ENCODE assay signal across 20 cellular contexts in the genomic region with DNA sequence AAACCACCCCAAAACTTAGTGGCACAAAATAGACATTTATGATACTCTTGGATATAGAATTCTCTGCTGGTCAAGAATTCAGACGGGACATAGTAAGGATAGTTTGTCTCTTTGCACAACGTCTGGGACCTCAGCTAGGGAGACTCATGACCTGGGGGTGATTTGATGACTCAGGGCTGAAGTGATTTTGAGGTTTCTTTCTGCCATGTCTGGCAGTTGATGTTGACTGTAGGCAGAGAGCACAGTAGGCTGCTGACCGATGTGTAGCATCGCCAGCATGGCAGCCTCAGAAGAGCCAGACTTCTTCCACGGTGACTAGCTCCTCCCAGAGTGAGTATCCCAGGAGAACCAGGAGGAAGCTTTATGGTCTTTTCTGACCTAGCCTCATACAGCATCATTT.
DNase-seq lines count a peak whose midpoint lies in the region; ATAC-seq, FAIRE-seq and TF ChIP-seq lines count a peak whose summit lies in the region.
"Had no signal": no experiment of that assay in that cellular context is flagged by ENCODE, and none has a peak within 500 bp of the region (broad histone marks: within the 10 kb centered on the region; RNA-seq: fewer than 3 reads in every experiment).

No MANE protein-coding gene starts in this region.

- H2BK20ac ChIP-seq in H1 (ENCODE audit: low read length) = no peak overlapping the region

- H3K27me3 ChIP-seq in GM23248 (replicated peaks; ENCODE audit: insufficient read depth) (no peaks in the 10 kb centered on the region), H1 (replicated peaks in 1 of 4; ENCODE audit: control insufficient read depth in 3 of 4, extremely low read depth in 1 of 4, insufficient read depth in 3 of 4, low read length in 3 of 4) (no peaks in the 10 kb centered on the region), trophoblast cell (ENCODE audit: insufficient read depth, low read length) (no peaks in the 10 kb centered on the region), SK-N-SH (ENCODE audit: insufficient read depth) (no peaks in the 10 kb centered on the region), left lung (no peaks in the 10 kb centered on the region)
- H3K27me3 ChIP-seq: gastrocnemius medialis had no signal

- no peak for TF ChIP-seq RAD21 in H1 (IDR thresholded peaks at IDR 0.05 in 1 of 2, conservative IDR thresholded peaks at IDR 0.05 in 1 of 2; ENCODE audit: low read depth in 2 of 2, low read length in 2 of 2)
- TF ChIP-seq RAD21 in SK-N-SH (IDR thresholded peaks at IDR 0.05; ENCODE audit: low read length) = no peak

- in situ Hi-C loops in GM23248 (cut with MboI) = no loop called here

- no peak overlapping the region for H3K56ac ChIP-seq in H1 (replicated peaks; ENCODE audit: insufficient read length, low read depth, low read length)

- POLR2A ChIA-PET in H1 (lab: Charles Lee; ENCODE audit: partially characterized antibody) = no interaction called here
- POLR2A ChIA-PET in SK-N-SH (lab: Yijun Ruan, JAX) = no interaction called here

- no peak overlapping the region for H3K4me3 ChIP-seq in GM23248
- no peak overlapping the region for H3K4me3 ChIP-seq in H1 (ENCODE audit: extremely low read depth in 1 of 4, insufficient read depth in 2 of 4, low read depth in 3 of 4, low read length in 4 of 4)
- no peak overlapping the region for H3K4me3 ChIP-seq in trophoblast cell (ENCODE audit: low read depth, low read length)
- H3K4me3 ChIP-seq in SK-N-SH (ENCODE audit: low read depth in 2 of 2, low read length in 1 of 2) = no peak overlapping the region
- no peak overlapping the region for H3K4me3 ChIP-seq in left lung
- H3K4me3 ChIP-seq: gastrocnemius medialis, HAP-1, thoracic aorta had no signal

- no peak overlapping the region for H3K4me2 ChIP-seq in GM23248 (ENCODE audit: unreplicated experiment)
- no peak overlapping the region for H3K4me2 ChIP-seq in H1 (ENCODE audit: insufficient read depth in 1 of 2, low read depth in 2 of 2, low read length in 2 of 2)
- no peak overlapping the region for H3K4me2 ChIP-seq in trophoblast cell (ENCODE audit: low read length)
- H3K4me2 ChIP-seq in SK-N-SH = no peak overlapping the region

- TF ChIP-seq POLR2A in H1 (IDR thresholded peaks at IDR 0.05; ENCODE audit: control extremely low read depth in 1 of 2, low read depth in 2 of 2, low read length in 2 of 2) = no peak

- H3K23me2 ChIP-seq in H1 (ENCODE audit: low read depth, low read length) = no peaks in the 10 kb centered on the region

- H3K36me3 ChIP-seq in GM23248 (ENCODE audit: low read depth) (no peaks in the 10 kb centered on the region), H1 (ENCODE audit: control insufficient read depth in 2 of 4, insufficient read depth in 4 of 4, low read length in 3 of 4) (no peaks in the 10 kb centered on the region), trophoblast cell (ENCODE audit: control insufficient read depth in 1 of 2, insufficient read depth in 2 of 2, low read length in 2 of 2) (no peaks in the 10 kb centered on the region), SK-N-SH (replicated peaks in 1 of 2; ENCODE audit: control insufficient read depth in 1 of 2, insufficient read depth in 2 of 2, low read length in 1 of 2) (no peaks in the 10 kb centered on the region), left lung (no peaks in the 10 kb centered on the region)
- H3K36me3 ChIP-seq: gastrocnemius medialis, HAP-1, thoracic aorta had no signal

- CTCF ChIA-PET in H1 (lab: Charles Lee; ENCODE audit: partially characterized antibody) (interaction anchor here (1.0 to 1.5 kb wide), 4 partner anchors 9 to 279 kb away, joined by 3 to 5 read pairs (median 4); no protein-coding TSS in a partner anchor), SK-N-SH (lab: Yijun Ruan, JAX) (interaction anchor here (2.3 kb wide), 1 partner anchor 10 kb away, joined by 12 read pairs; no protein-coding TSS in a partner anchor)

- H2AFZ ChIP-seq in GM23248 (0 out of 2 replicates have a peak overlapping the region, but pooled peaks have one; percentile 3), H1 (ENCODE audit: low read length) (no peak overlapping the region), trophoblast cell (ENCODE audit: insufficient read depth, low read length, poor library complexity) (no peak overlapping the region), SK-N-SH (ENCODE audit: low read depth) (no peak overlapping the region)

- H4K91ac ChIP-seq in H1 (replicated peaks; ENCODE audit: insufficient read length, low read length) = peak overlapping the region; percentile 55
- H4K91ac ChIP-seq in trophoblast cell (ENCODE audit: low read depth, low read length) = peak overlapping the region; percentile 81

- H3K18ac ChIP-seq in H1 (ENCODE audit: extremely low read depth, low read length) (no peak overlapping the region), trophoblast cell (ENCODE audit: low read length) (peak overlapping the region; percentile 72)

- H3K27ac ChIP-seq in GM23248 (peak overlapping the region; percentile 49), H1 (ENCODE audit: low read depth, low read length) (no peak overlapping the region; the same call in 1 of the 2 replicates), trophoblast cell (ENCODE audit: low read depth, low read length) (no peak overlapping the region), SK-N-SH (ENCODE audit: low read depth in 2 of 2, low read length in 1 of 2) (no peak overlapping the region), left lung (no peak overlapping the region), substantia nigra (ENCODE audit: low read depth, low read length, poor library complexity, severe bottlenecking) (no peak overlapping the region)
- H3K27ac ChIP-seq: gastrocnemius medialis, thoracic aorta had no signal

- H2AK5ac ChIP-seq in H1 (ENCODE audit: low read depth, low read length) (no peak overlapping the region), trophoblast cell (ENCODE audit: low read length) (no peak overlapping the region)

- no peak overlapping the region for H3K23ac ChIP-seq in H1 (ENCODE audit: insufficient read length)
- no peak overlapping the region for H3K23ac ChIP-seq in trophoblast cell (ENCODE audit: low read length)

- WGBS in GM23248 (ENCODE audit: low coverage in 1 of 2, low lambda C conversion rate in 2 of 2, missing lambda C conversion rate in 2 of 2), 2 experiments = 46 to 60% methylated on average over 5 of the region's 5 CpGs
- WGBS in H1 (ENCODE audit: extremely low coverage in 1 of 2, insufficient coverage in 1 of 2, insufficient read length in 1 of 2, insufficient replicate concordance in 2 of 2, low coverage in 1 of 2, low lambda C conversion rate in 2 of 2, missing lambda C conversion rate in 1 of 2), 2 experiments = 92% methylated on average over 5 of the region's 5 CpGs; no CpG with 5 or more reads in 1 of the 2 experiments
- WGBS in trophoblast cell (ENCODE audit: extremely low coverage, insufficient coverage, insufficient read length) = no CpG with 5 or more reads among the region's 5 CpGs
- 79% methylated on average over 5 of the region's 5 CpGs for WGBS in SK-N-SH (ENCODE audit: low lambda C conversion rate)

- H2BK15ac ChIP-seq in H1 (ENCODE audit: low read length) = no peak overlapping the region

- H4K12ac ChIP-seq in trophoblast cell (ENCODE audit: low read depth, low read length) = no peak overlapping the region

- H2BK12ac ChIP-seq in H1 (ENCODE audit: low read depth, low read length) (no peak overlapping the region), trophoblast cell (ENCODE audit: low read length) (peak overlapping the region; percentile 93)

- H3K9me2 ChIP-seq in GM23248 (ENCODE audit: insufficient read depth) (no peaks in the 10 kb centered on the region), SK-N-SH (no peaks in the 10 kb centered on the region)

- H4K5ac ChIP-seq in H1 (ENCODE audit: insufficient read length, low read depth, low read length) = no peak overlapping the region

- no peaks in the 10 kb centered on the region for H4K20me1 ChIP-seq in GM23248 (ENCODE audit: insufficient read depth)
- no peaks in the 10 kb centered on the region for H4K20me1 ChIP-seq in H1 (replicated peaks in 1 of 2; ENCODE audit: control insufficient read depth in 1 of 2, insufficient read depth in 2 of 2, low read length in 2 of 2)
- no peaks in the 10 kb centered on the region for H4K20me1 ChIP-seq in SK-N-SH (ENCODE audit: insufficient read depth)

- intact Hi-C loops in left lung (cut with DNase I) = no loop called here

- no peak overlapping the region for H4K8ac ChIP-seq in H1 (ENCODE audit: extremely low read depth, insufficient read depth, low read length)
- peak overlapping the region; percentile 61 for H4K8ac ChIP-seq in trophoblast cell (ENCODE audit: low read depth, low read length)

- H3K9ac ChIP-seq in GM23248 = no peak overlapping the region
- H3K9ac ChIP-seq in H1 (replicated peaks in 1 of 4; ENCODE audit: extremely low read depth in 1 of 4, low read depth in 3 of 4, low read length in 3 of 4) = no peak overlapping the region
- no peak overlapping the region for H3K9ac ChIP-seq in trophoblast cell (ENCODE audit: low read length)
- H3K9ac ChIP-seq in SK-N-SH = no peak overlapping the region

- no peak overlapping the region for H3K14ac ChIP-seq in H1 (ENCODE audit: insufficient read length)
- H3K14ac ChIP-seq in trophoblast cell (ENCODE audit: low read length) = peak overlapping the region; percentile 53

- no peaks in the 10 kb centered on the region for H3K9me3 ChIP-seq in GM23248 (ENCODE audit: low read depth)
- H3K9me3 ChIP-seq in H1 (ENCODE audit: insufficient read depth in 2 of 2, low read depth in 1 of 2, low read length in 1 of 2) = no peaks in the 10 kb centered on the region
- H3K9me3 ChIP-seq in trophoblast cell (ENCODE audit: insufficient read depth, low read depth, low read length) = peaks cover 1% of the 10 kb centered on the region
- H3K9me3 ChIP-seq in SK-N-SH = no peaks in the 10 kb centered on the region
- no peaks in the 10 kb centered on the region for H3K9me3 ChIP-seq in left lung
- H3K9me3 ChIP-seq: gastrocnemius medialis, HAP-1, thoracic aorta had no signal

- peaks cover 19% of the 10 kb centered on the region for H3F3A ChIP-seq in GM23248 (ENCODE audit: insufficient read depth)
- peaks cover 3% of the 10 kb centered on the region for H3F3A ChIP-seq in SK-N-SH (replicated peaks; ENCODE audit: insufficient read depth)

- TF ChIP-seq CTCF in H1 (IDR thresholded peaks at IDR 0.05; ENCODE audit: control extremely low read depth in 1 of 3, insufficient read depth in 1 of 3, low read depth in 1 of 3, low read length in 3 of 3) = no peak
- no peak for TF ChIP-seq CTCF in SK-N-SH (IDR thresholded peaks at IDR 0.05)
- no peak for TF ChIP-seq CTCF in left lung (IDR thresholded peaks at IDR 0.05)

- H3K4me1 ChIP-seq in GM23248 (ENCODE audit: insufficient read depth) (peaks cover 27% of the 10 kb centered on the region; the same call in 1 of the 2 replicates), H1 (replicated peaks in 1 of 4; ENCODE audit: control insufficient read depth in 3 of 4, insufficient read depth in 4 of 4, low read length in 3 of 4) (no peaks in the 10 kb centered on the region; a peak in 1 of 7 replicates), trophoblast cell (ENCODE audit: control insufficient read depth in 1 of 2, insufficient read depth in 2 of 2, low read length in 2 of 2) (peaks cover 7 to 18% of the 10 kb centered on the region in 2 experiments), SK-N-SH (ENCODE audit: control insufficient read depth in 1 of 2, insufficient read depth in 2 of 2, low read depth in 1 of 2, low read length in 1 of 2) (no peaks in the 10 kb centered on the region; a peak in 1 of 4 replicates), left lung (no peaks in the 10 kb centered on the region)
- H3K4me1 ChIP-seq: gastrocnemius medialis had no signal

- TF ChIP-seq EP300 in H1 (IDR thresholded peaks at IDR 0.05; ENCODE audit: borderline replicate concordance in 1 of 2, low read depth in 2 of 2, low read length in 2 of 2) (no peak), SK-N-SH (IDR thresholded peaks at IDR 0.05; ENCODE audit: borderline replicate concordance in 1 of 2, low read depth in 1 of 2, low read length in 1 of 2) (no peak)

- no peak for FAIRE-seq in H1 (lab: Jason Lieb, UNC)
- FAIRE-seq: GM12892 had no signal

- DNase-seq in GM23248 (peak; percentile 63), RKO (ENCODE audit: low spot score) (peak; percentile 80), H1 (ENCODE audit: low read depth in 1 of 2, low spot score in 2 of 2) (no peak), trophoblast cell (peak; percentile 81 to 87), SK-N-SH (no peak), left lung (no peak), substantia nigra (lab: John Stamatoyannopoulos, UW) (no peak)
- no peak for DNase-seq in stimulated activated CD4-positive, alpha-beta T cell treated with anti-CD3 and anti-CD28 coated beads, Interleukin-4, amount 100 ng/mL, for 1 hour
- DNase-seq: activated CD4-positive, alpha-beta T cell treated with anti-CD3 and anti-CD28 coated beads, Interleukin-2, amount 10 ng/mL, durations not matched to agents 7 days and 5 days; CD8-positive, alpha-beta T cell; dermis blood vessel endothelial cell; gastrocnemius medialis; left cardiac atrium; naive thymus-derived CD8-positive, alpha-beta T cell; NCI-H1436; NCI-H524 treated with DMSO at 0.1 percent for 48 hours; right cardiac atrium had no signal

- H2BK120ac ChIP-seq in H1 (replicated peaks; ENCODE audit: low read depth, low read length) = no peak overlapping the region
- H2BK120ac ChIP-seq in trophoblast cell (ENCODE audit: insufficient read depth, low read length, poor library complexity) = peak overlapping the region; percentile 20

- H3K79me1 ChIP-seq in H1 (ENCODE audit: low read depth, low read length) (no peaks in the 10 kb centered on the region), trophoblast cell (ENCODE audit: low read length) (peaks cover 24% of the 10 kb centered on the region)

- H2BK5ac ChIP-seq in H1 (ENCODE audit: low read depth, low read length) (no peak overlapping the region), trophoblast cell (ENCODE audit: low read depth, low read length, poor library complexity) (peak overlapping the region; percentile 57)

- H3K4ac ChIP-seq in H1 (replicated peaks; ENCODE audit: insufficient read length, low read depth, low read length) (no peak overlapping the region), trophoblast cell (ENCODE audit: low read depth, low read length) (no peak overlapping the region)

- H3K79me2 ChIP-seq in GM23248 (ENCODE audit: insufficient read depth) (peaks cover 7% of the 10 kb centered on the region; the same call in 1 of the 2 replicates), H1 (ENCODE audit: control insufficient read depth in 1 of 2, insufficient read depth in 2 of 2, low read length in 2 of 2) (no peaks in the 10 kb centered on the region), trophoblast cell (ENCODE audit: control insufficient read depth, insufficient read depth, low read length, poor library complexity) (no peaks in the 10 kb centered on the region), SK-N-SH (ENCODE audit: insufficient read depth) (peaks cover 5% of the 10 kb centered on the region)

- ATAC-seq in left lung = no peak
- ATAC-seq: CD8-positive, alpha-beta T cell; gastrocnemius medialis; left cardiac atrium; naive thymus-derived CD8-positive, alpha-beta T cell; right cardiac atrium had no signal

Comparison
In these comparisons a context has a peak if more than half of its experiments do, and no peak if none do; other contexts are left out.
1. DNase-seq: peak in GM23248 (single experiment), RKO (single experiment) and trophoblast cell (2 of 2); none in H1 (0 of 2), SK-N-SH (single experiment), left lung (0 of 2), stimulated activated CD4-positive, alpha-beta T cell treated with anti-CD3 and anti-CD28 coated beads, Interleukin-4, amount 100 ng/mL, for 1 hour (single experiment) and substantia nigra (0 of 49).